Comparison of ENCODE assay signal across 12 cellular contexts in genomic region chr10:81875680-81876252, GRCh38. TPM values are rescaled to one million over a fixed set of nuclear protein-coding genes. Genes with fewer than 3 reads are reported as not detected.
DNase-seq lines count a peak whose midpoint lies in the region; ATAC-seq, FAIRE-seq and TF ChIP-seq lines count a peak whose summit lies in the region.
"Had no signal": no experiment of that assay in that cellular context is flagged by ENCODE, and none has a peak within 500 bp of the region (broad histone marks: within the 10 kb centered on the region; RNA-seq: fewer than 3 reads in every experiment).

No MANE protein-coding gene starts in this region.

- peaks cover 8% of the 10 kb centered on the region for H3K4me1 Mint-ChIP-seq in memory B cell

- no peak for TF ChIP-seq POLR2A in HepG2 (IDR thresholded peaks at IDR 0.05; ENCODE audit: insufficient read depth in 1 of 2, low read depth in 2 of 2, low read length in 2 of 2)
- TF ChIP-seq POLR2A in K562 (conservative IDR thresholded peaks at IDR 0.05) = no peak
- TF ChIP-seq POLR2A in upper lobe of left lung (IDR thresholded peaks at IDR 0.05) = no peak

- no peak for ATAC-seq in HepG2
- no peak for ATAC-seq in K562
- ATAC-seq in memory B cell (ENCODE audit: low read depth) = no peak
- ATAC-seq in upper lobe of left lung (ENCODE audit: low FRiP score in 2 of 2) = no peak

- peaks cover 11% of the 10 kb centered on the region for H3K27me3 Mint-ChIP-seq in memory B cell

- H3K9me3 Mint-ChIP-seq in memory B cell = peaks cover 3% of the 10 kb centered on the region

- H3K27ac Mint-ChIP-seq in memory B cell = no peak overlapping the region

- BruUV-seq in HepG2 (replicated peaks; lab: Mats Ljungman, UMichigan) (no TSS peak), K562 (replicated peaks; lab: Mats Ljungman, UMichigan) (no TSS peak)

- no peak overlapping the region for H3K4me2 ChIP-seq in HepG2 (ENCODE audit: low read depth, low read length)
- no peak overlapping the region for H3K4me2 ChIP-seq in K562 (ENCODE audit: insufficient read depth, low read length)

- no peaks in the 10 kb centered on the region for H3K9me3 ChIP-seq in liver (ENCODE audit: control insufficient read depth in 4 of 4, low read length in 3 of 4)
- H3K9me3 ChIP-seq in HepG2 (ENCODE audit: low read length) = no peaks in the 10 kb centered on the region
- no peaks in the 10 kb centered on the region; the same call in 1 of the 2 replicates for H3K9me3 ChIP-seq in K562 (replicated peaks; ENCODE audit: control insufficient read depth, insufficient read depth, low read depth, low read length)
- no peaks in the 10 kb centered on the region for H3K9me3 ChIP-seq in upper lobe of left lung
- H3K9me3 ChIP-seq: left lung had no signal

- H3K9ac ChIP-seq in liver (ENCODE audit: low read depth in 1 of 2, low read length in 2 of 2) = no peak overlapping the region
- H3K9ac ChIP-seq in HepG2 (ENCODE audit: insufficient read depth, low read depth, low read length) = no peak overlapping the region
- no peak overlapping the region for H3K9ac ChIP-seq in K562 (ENCODE audit: insufficient read depth in 1 of 2, low read depth in 2 of 2, low read length in 2 of 2)

- no peak overlapping the region for H3K27ac ChIP-seq in liver (ENCODE audit: low read depth in 1 of 2, low read length in 2 of 2)
- H3K27ac ChIP-seq in HepG2 (ENCODE audit: extremely low read length, insufficient read depth, low read length) = no peak overlapping the region
- no peak overlapping the region for H3K27ac ChIP-seq in K562 (ENCODE audit: extremely low read depth, low read depth, low read length)
- no peak overlapping the region for H3K27ac ChIP-seq in upper lobe of left lung
- H3K27ac ChIP-seq: left lung had no signal

- TF ChIP-seq RAD21 in liver (IDR thresholded peaks at IDR 0.05) (no peak), HepG2 (CRISPR knock-in tag; IDR thresholded peaks at IDR 0.05) (no peak), K562 (CRISPR knock-in tag; conservative IDR thresholded peaks at IDR 0.05 in 1 of 2, IDR thresholded peaks at IDR 0.05 in 1 of 2) (no peak)

- H3K4me3 ChIP-seq in liver (ENCODE audit: low read depth in 1 of 3, low read length in 3 of 3) = peak overlapping the region in 2 of 3 donors; percentile 45 to 57
- no peak overlapping the region for H3K4me3 ChIP-seq in HepG2 (replicated peaks in 1 of 3; ENCODE audit: insufficient read depth in 1 of 3, low read depth in 2 of 3, low read length in 3 of 3)
- H3K4me3 ChIP-seq in K562 = no peak overlapping the region
- peak overlapping the region; percentile 6 to 65 (median 55) for H3K4me3 ChIP-seq in upper lobe of left lung

- POLR2A ChIA-PET in HepG2 (lab: Yijun Ruan, JAX) = no interaction called here
- POLR2A ChIA-PET in K562 (lab: Yijun Ruan, JAX) = no interaction called here
- POLR2A ChIA-PET in GM10248 (lab: Yijun Ruan, JAX) = no interaction called here

- 4% methylated on average over 34 of the region's 34 CpGs for WGBS in liver
- WGBS in HepG2 (ENCODE audit: low lambda C conversion rate) = 54% methylated on average over 30 of the region's 34 CpGs
- 12% methylated on average over 23 of the region's 34 CpGs for WGBS in K562 (ENCODE audit: insufficient coverage, low coverage, missing lambda C conversion rate)
- WGBS in upper lobe of left lung, 2 donors = 2 to 5% methylated on average over 26 to 33 of the region's 34 CpGs

- TF ChIP-seq CTCF in liver (IDR thresholded peaks at IDR 0.05; ENCODE audit: low read depth, low read length, missing input control) (no peak), HepG2 (CRISPR knock-in tag; IDR thresholded peaks at IDR 0.05) (no peak), K562 (IDR thresholded peaks at IDR 0.05 in 2 of 3, conservative IDR thresholded peaks at IDR 0.05 in 1 of 3; ENCODE audit: insufficient read depth in 2 of 3, low read depth in 1 of 3, low read length in 3 of 3) (no peak), upper lobe of left lung (IDR thresholded peaks at IDR 0.05) (no peak), GM10248 (IDR thresholded peaks at IDR 0.05; ENCODE audit: control extremely low read depth, extremely low read depth, low read depth, missing control alignments) (no peak)

- no peak for DNase-seq in HepG2 (ENCODE audit: low spot score)
- DNase-seq in K562 (ENCODE audit: extremely low read depth in 1 of 4, low spot score in 3 of 4) = no peak
- no peak for DNase-seq in memory B cell (ENCODE audit: low spot score in 2 of 2)
- DNase-seq in upper lobe of left lung = peak in 1 of 2 donors; percentile 79
- no peak for DNase-seq in NCI-H524 treated with DMSO at 0.1 percent for 48 hours (lab: John Stamatoyannopoulos, UW)
- DNase-seq in UCSD-AML1 (lab: John Stamatoyannopoulos, UW; ENCODE audit: unreplicated experiment) = no peak
- DNase-seq in GM10248 (ENCODE audit: extremely low spot score) = no peak
- DNase-seq: DND-41; effector CD8-positive, alpha-beta T cell had no signal

- peak overlapping the region; percentile 22 for H3K4me3 Mint-ChIP-seq in memory B cell

- no peaks in the 10 kb centered on the region for H4K20me1 ChIP-seq in HepG2 (ENCODE audit: insufficient read depth, low read length)
- H4K20me1 ChIP-seq in K562 (replicated peaks; ENCODE audit: control insufficient read depth, insufficient read depth, low read length) = no peaks in the 10 kb centered on the region

- H3K4me1 ChIP-seq in liver (ENCODE audit: control insufficient read depth in 4 of 4, insufficient read depth in 4 of 4, low read length in 3 of 4) (peaks cover 3 to 21% (median 8%) of the 10 kb centered on the region in 4 donors), HepG2 (ENCODE audit: insufficient read depth, low read length) (no peaks in the 10 kb centered on the region), K562 (replicated peaks in 1 of 2; ENCODE audit: control insufficient read depth in 2 of 2, insufficient read depth in 2 of 2, low read length in 2 of 2) (no peaks in the 10 kb centered on the region), upper lobe of left lung (peaks cover 0 to 28% (median 17%) of the 10 kb centered on the region in 4 donors)

- H2AFZ ChIP-seq in HepG2 (ENCODE audit: low read length) = no peak overlapping the region
- H2AFZ ChIP-seq in K562 (ENCODE audit: low read depth, low read length) = no peak overlapping the region

- FAIRE-seq in HepG2 (lab: Jason Lieb, UNC) = no peak
- no peak for FAIRE-seq in K562 (lab: Jason Lieb, UNC)

- TF ChIP-seq EP300 in HepG2 (IDR thresholded peaks at IDR 0.05; ENCODE audit: low read depth in 2 of 2, low read length in 2 of 2) (no peak), HepG2 (CRISPR knock-in tag; IDR thresholded peaks at IDR 0.05; ENCODE audit: borderline replicate concordance) (no peak), K562 (IDR thresholded peaks at IDR 0.05; ENCODE audit: low read length) (no peak), upper lobe of left lung (IDR thresholded peaks at IDR 0.05) (no peak)

- H3K27me3 ChIP-seq in liver (ENCODE audit: control insufficient read depth in 4 of 4, insufficient read depth in 4 of 4, low read length in 3 of 4) = peaks cover 7 to 16% (median 13%) of the 10 kb centered on the region in 4 donors
- H3K27me3 ChIP-seq in HepG2 (ENCODE audit: control insufficient read depth in 1 of 2, insufficient read depth in 2 of 2, low read length in 2 of 2) = no peaks in the 10 kb centered on the region
- H3K27me3 ChIP-seq in K562 (ENCODE audit: control insufficient read depth in 2 of 2, insufficient read depth in 2 of 2, low read length in 2 of 2) = no peaks in the 10 kb centered on the region
- peaks cover 0 to 16% (median 7%) of the 10 kb centered on the region in 4 donors for H3K27me3 ChIP-seq in upper lobe of left lung

- H3K9me1 ChIP-seq in K562 (ENCODE audit: control insufficient read depth, insufficient read depth, low read length) = no peaks in the 10 kb centered on the region

- no peaks in the 10 kb centered on the region for H3K79me2 ChIP-seq in HepG2 (ENCODE audit: insufficient read depth, low read length)
- H3K79me2 ChIP-seq in K562 (ENCODE audit: control insufficient read depth, insufficient read depth, low read length) = no peaks in the 10 kb centered on the region

- in situ Hi-C loops in HepG2 (cut with HindIII; ENCODE audit: extremely low pct_ligation_motif_present, low pct_unique_long_range_greater_than_20kb) (no loop called here), K562 (cut with MboI) (no loop called here)

- H3K36me3 Mint-ChIP-seq in memory B cell = peaks cover 4% of the 10 kb centered on the region

- intact Hi-C loops in HepG2 (cut with micrococcal nuclease; ENCODE audit: unreplicated experiment) = no loop called here
- intact Hi-C loops in K562 (cut with micrococcal nuclease) = no loop called here

- CTCF ChIA-PET in HepG2 (lab: Yijun Ruan, JAX; ENCODE audit: low intra/inter-chr PET ratio, low total read pairs) (no interaction called here), K562 (lab: Yijun Ruan, JAX; ENCODE audit: low intra/inter-chr PET ratio) (no interaction called here), GM10248 (lab: Yijun Ruan, JAX) (no interaction called here)

- no peaks in the 10 kb centered on the region for H3K36me3 ChIP-seq in liver (ENCODE audit: control insufficient read depth in 4 of 4, insufficient read depth in 3 of 4, low read depth in 1 of 4, low read length in 3 of 4)
- no peaks in the 10 kb centered on the region for H3K36me3 ChIP-seq in HepG2 (replicated peaks in 1 of 2; ENCODE audit: control insufficient read depth in 1 of 2, insufficient read depth in 2 of 2, low read length in 2 of 2)
- no peaks in the 10 kb centered on the region for H3K36me3 ChIP-seq in K562 (ENCODE audit: control insufficient read depth, insufficient read depth, low read length)
- no peaks in the 10 kb centered on the region for H3K36me3 ChIP-seq in upper lobe of left lung
- H3K36me3 ChIP-seq: left lung had no signal

RNA-seq across cellular contexts. Expression of gene NRG3, which starts 0.8 kb away (rescaled TPM):
- total RNA-seq in liver (1 to 10 TPM in 1 of 2 donors, under 1 TPM in 1; 0.50 to 3.7 TPM), HepG2 (2016; rRNA removed; fragmentation: Illumina TruSeq; extraction: Trizol) (not detected in 2 replicates), K562 (2014; rRNA removed) (not detected in 2 replicates), K562 (2014; rRNA removed; fragmentation: Illumina TruSeq; extraction: Trizol) (not detected in 2 replicates), K562 (2015; rRNA removed; fragmentation: Illumina TruSeq; extraction: Trizol) (not detected in 2 replicates), K562 (2021) (not detected in 2 replicates), upper lobe of left lung (1 to 10 TPM in 3 of 6 donors, under 1 TPM in 2, not detected in 1; 0.44 to 2.7 (median 1.5) TPM)
- polyA plus RNA-seq in liver (under 1 TPM; 0.24 to 0.27 TPM), HepG2 (2011; rRNA removed) (not detected in 2 replicates), K562 (2011; rRNA removed) (not detected in 2 replicates), K562 (2014; fragmentation: Illumina TruSeq; extraction: Trizol) (not detected in 2 replicates), K562 (2014; fragmentation: Nextera tagmentation; extraction: Ambion mirVana) (not detected), K562 (2014; rRNA removed) (not detected in 2 replicates)
- total RNA-seq in HepG2 (2016; cell fraction: cytosol; rRNA removed; fragmentation: Illumina TruSeq; extraction: Trizol; ENCODE audit: low read depth) = not detected in 2 replicates
- total RNA-seq in HepG2 (2016; cell fraction: insoluble cytoplasmic fraction; rRNA removed; fragmentation: Illumina TruSeq; extraction: Trizol) = not detected in 2 replicates
- not detected in 2 replicates for total RNA-seq in HepG2 (2016; cell fraction: membrane; rRNA removed; fragmentation: Illumina TruSeq; extraction: Trizol)
- total RNA-seq in HepG2 (2016; cell fraction: nucleus; rRNA removed; fragmentation: Illumina TruSeq; extraction: Trizol) = not detected in 2 replicates
- polyA plus RNA-seq in HepG2 (2011; cell fraction: cytosol; rRNA removed) = not detected in 2 replicates
- not detected in 2 replicates for polyA plus RNA-seq in HepG2 (2011; cell fraction: nucleus; rRNA removed)
- polyA plus RNA-seq in HepG2 (2012) = not detected in 2 replicates
- polyA plus RNA-seq in HepG2 (2016; cell fraction: cytosol; fragmentation: Illumina TruSeq; extraction: Trizol; ENCODE audit: low read depth) = not detected in 2 replicates
- not detected in 2 replicates for polyA plus RNA-seq in HepG2 (2016; cell fraction: insoluble cytoplasmic fraction; fragmentation: Illumina TruSeq; extraction: Trizol; ENCODE audit: low read depth)
- polyA plus RNA-seq in HepG2 (2016; cell fraction: membrane; fragmentation: Illumina TruSeq; extraction: Trizol; ENCODE audit: low read depth) = not detected in 2 replicates
- polyA plus RNA-seq in HepG2 (2016; cell fraction: nucleus; fragmentation: Illumina TruSeq; extraction: Trizol; ENCODE audit: insufficient read depth, low read depth) = not detected in 2 replicates
- polyA minus RNA-seq in HepG2 (2011; rRNA and poly(A)+ RNA removed; ENCODE audit: low replicate concordance) = not detected in 2 replicates
- polyA minus RNA-seq in HepG2 (2011; cell fraction: cytosol; rRNA and poly(A)+ RNA removed) = not detected in 2 replicates
- not detected in 2 replicates for polyA minus RNA-seq in HepG2 (2011; cell fraction: nucleus; rRNA and poly(A)+ RNA removed)
- not detected in 2 replicates for total RNA-seq in K562 (2011; cell fraction: chromatin; rRNA removed; ENCODE audit: low replicate concordance)
- not detected in 2 replicates for total RNA-seq in K562 (2011; cell fraction: nucleolus; rRNA removed)
- not detected in 2 replicates for total RNA-seq in K562 (2011; cell fraction: nucleoplasm; rRNA removed)
- not detected in 2 replicates for polyA plus RNA-seq in K562 (2011; cell fraction: cytosol; rRNA removed)
- polyA plus RNA-seq in K562 (2011; cell fraction: nucleus; rRNA removed) = not detected in 2 replicates
- polyA plus RNA-seq in K562 (2012) = not detected in 2 replicates
- polyA minus RNA-seq in K562 (2011; rRNA and poly(A)+ RNA removed) = not detected in 2 replicates
- not detected in 2 replicates for polyA minus RNA-seq in K562 (2011; cell fraction: cytosol; rRNA and poly(A)+ RNA removed)
- polyA minus RNA-seq in K562 (2011; cell fraction: nucleus; rRNA and poly(A)+ RNA removed) = not detected in 2 replicates
- total RNA-seq: activated CD8-positive, alpha-beta memory T cell treated with anti-CD3 and anti-CD28 coated beads for 36 hours had no signal

Comparison
In these comparisons a context has a peak if more than half of its experiments do, and no peak if none do; other contexts are left out.
1. H3K4me3 ChIP-seq: peak in liver (2 of 3) and upper lobe of left lung (4 of 4); none in HepG2 (0 of 3) and K562 (single experiment).